8 cellular contexts compared by ENCODE assay signal in the genomic region with DNA sequence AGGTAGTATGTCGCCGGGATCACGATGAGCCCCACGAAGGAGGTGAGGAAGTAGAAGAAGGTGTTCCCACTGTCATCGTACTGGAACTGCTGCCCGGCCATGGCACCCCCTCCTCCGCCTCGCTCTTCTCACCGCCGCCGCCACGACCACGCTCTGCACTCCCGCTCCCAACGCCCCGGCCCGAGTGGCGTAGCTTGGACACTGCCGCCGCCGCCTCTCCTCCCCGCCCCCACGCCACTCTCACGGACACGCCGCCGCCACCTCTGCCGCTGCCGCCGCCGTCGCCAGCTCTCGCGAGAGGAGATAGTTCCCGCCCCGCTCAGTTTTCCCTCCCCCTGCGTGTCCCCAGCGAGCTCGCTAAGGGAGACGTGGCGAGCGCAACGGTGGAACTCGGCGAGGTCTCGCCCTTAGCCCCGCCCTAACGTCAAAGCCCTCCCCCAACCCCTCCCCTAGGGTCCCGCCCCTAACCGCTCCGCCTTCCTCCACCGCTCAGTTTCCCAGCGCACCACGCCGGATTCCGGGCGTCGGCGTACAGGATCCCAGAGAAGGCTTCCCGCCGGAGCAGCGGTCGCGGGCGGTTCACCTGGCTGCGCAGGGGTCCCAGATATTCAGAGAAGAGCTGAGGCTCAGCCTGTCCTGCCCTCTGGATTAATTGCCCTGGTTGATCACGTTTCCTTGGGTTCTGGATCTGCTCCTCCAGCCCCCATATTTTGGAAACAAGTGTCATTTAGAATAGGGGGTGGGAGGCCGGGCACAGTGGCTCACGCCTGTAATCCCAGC. TPM values are rescaled to one million over a fixed set of nuclear protein-coding genes. Genes with fewer than 3 reads are reported as not detected.
DNase-seq lines count a peak whose midpoint lies in the region; ATAC-seq and TF ChIP-seq lines count a peak whose summit lies in the region.

A gene with protein sequence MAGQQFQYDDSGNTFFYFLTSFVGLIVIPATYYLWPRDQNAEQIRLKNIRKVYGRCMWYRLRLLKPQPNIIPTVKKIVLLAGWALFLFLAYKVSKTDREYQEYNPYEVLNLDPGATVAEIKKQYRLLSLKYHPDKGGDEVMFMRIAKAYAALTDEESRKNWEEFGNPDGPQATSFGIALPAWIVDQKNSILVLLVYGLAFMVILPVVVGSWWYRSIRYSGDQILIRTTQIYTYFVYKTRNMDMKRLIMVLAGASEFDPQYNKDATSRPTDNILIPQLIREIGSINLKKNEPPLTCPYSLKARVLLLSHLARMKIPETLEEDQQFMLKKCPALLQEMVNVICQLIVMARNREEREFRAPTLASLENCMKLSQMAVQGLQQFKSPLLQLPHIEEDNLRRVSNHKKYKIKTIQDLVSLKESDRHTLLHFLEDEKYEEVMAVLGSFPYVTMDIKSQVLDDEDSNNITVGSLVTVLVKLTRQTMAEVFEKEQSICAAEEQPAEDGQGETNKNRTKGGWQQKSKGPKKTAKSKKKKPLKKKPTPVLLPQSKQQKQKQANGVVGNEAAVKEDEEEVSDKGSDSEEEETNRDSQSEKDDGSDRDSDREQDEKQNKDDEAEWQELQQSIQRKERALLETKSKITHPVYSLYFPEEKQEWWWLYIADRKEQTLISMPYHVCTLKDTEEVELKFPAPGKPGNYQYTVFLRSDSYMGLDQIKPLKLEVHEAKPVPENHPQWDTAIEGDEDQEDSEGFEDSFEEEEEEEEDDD (minus strand): TSS at position 300 of the 780 bp plus-strand sequence. CDS start 199 bp downstream, at position 101.

- H3K4me3 ChIP-seq in KMS-11 (IDR thresholded peaks at IDR 0.05; ENCODE audit: insufficient read depth, low read depth, low read length) (no peak within 1 kb of the TSS), Panc1 (ENCODE audit: low read depth in 2 of 2, low read length in 2 of 2) (peak within 1 kb of the TSS; percentile 89 to 97), esophagus (ENCODE audit: low read depth in 1 of 2, low read length in 2 of 2) (peak within 1 kb of the TSS; percentile 88 to 100), muscle layer of duodenum (ENCODE audit: low read depth in 1 of 2, low read length in 2 of 2) (peak within 1 kb of the TSS; percentile 80 to 94)

- H3K4me3 Mint-ChIP-seq in activated T-cell treated with anti-CD3 and anti-CD28 coated beads, Interleukin-2, amount 50 U/mL, for 4 hours = peak within 1 kb of the TSS; percentile 100

- H3K9me3 Mint-ChIP-seq in activated T-cell treated with anti-CD3 and anti-CD28 coated beads, Interleukin-2, amount 50 U/mL, for 4 hours = no peaks in the 10 kb centered on the region

- H3K27ac ChIP-seq in KMS-11 (peak within 1 kb of the TSS; percentile 79), Panc1 (ENCODE audit: low read length) (peak within 1 kb of the TSS; percentile 97), esophagus (ENCODE audit: low read depth in 2 of 2, low read length in 1 of 2) (peak within 1 kb of the TSS; percentile 90 to 94), muscle layer of duodenum (ENCODE audit: low read length) (peak within 1 kb of the TSS; percentile 90)

- peaks cover 24% of the 10 kb centered on the region for H3K4me1 Mint-ChIP-seq in activated T-cell treated with anti-CD3 and anti-CD28 coated beads, Interleukin-2, amount 50 U/mL, for 4 hours (ENCODE audit: low read depth)

- BruUV-seq in Panc1 (replicated peaks; lab: Mats Ljungman, UMichigan) = no TSS peak

- POLR2A ChIA-PET in Panc1 (lab: Charles Lee) = no interaction called here

- in situ Hi-C loops in Panc1 (cut with HindIII; ENCODE audit: low pct_unique_long_range_greater_than_20kb, low sequenced_read_pairs) = no loop called here

- 0 to 1% methylated on average over 50 to 69 of the region's 69 CpGs for WGBS in esophagus, 2 donors

- intact Hi-C loops in Panc1 (cut with micrococcal nuclease; ENCODE audit: unreplicated experiment) = no loop called here

- H3K36me3 Mint-ChIP-seq in activated T-cell treated with anti-CD3 and anti-CD28 coated beads, Interleukin-2, amount 50 U/mL, for 4 hours (ENCODE audit: insufficient read depth) = peaks cover 6% of the 10 kb centered on the region

- TF ChIP-seq CTCF in KMS-11 (conservative IDR thresholded peaks at IDR 0.05; ENCODE audit: low read depth, low read length) = no peak
- TF ChIP-seq CTCF in Panc1 (IDR thresholded peaks at IDR 0.05) = no peak

- DNase-seq in DMS79 (lab: John Stamatoyannopoulos, UW) (peak; percentile 90), Panc1 (ENCODE audit: low read depth, low spot score) (peak; percentile 85)
- peak; percentile 97 for DNase-seq in activated T-cell treated with anti-CD3 and anti-CD28 coated beads, Interleukin-2, amount 50 U/mL, for 4 hours
- peak; percentile 95 for DNase-seq in stimulated activated CD8-positive, alpha-beta memory T cell treated with anti-CD3 and anti-CD28 coated beads, Interleukin-7, amount 100 ng/mL, for 24 hours (ENCODE audit: low read depth)

- H3K9ac ChIP-seq in KMS-11 = peak within 1 kb of the TSS; percentile 81

- H3K27me3 ChIP-seq in KMS-11 (ENCODE audit: insufficient read depth, low read depth) = no peaks in the 10 kb centered on the region
- H3K27me3 ChIP-seq in Panc1 (ENCODE audit: control insufficient read depth, insufficient read depth, low read length) = no peaks in the 10 kb centered on the region
- no peaks in the 10 kb centered on the region for H3K27me3 ChIP-seq in esophagus (ENCODE audit: control insufficient read depth in 1 of 2, insufficient read depth in 2 of 2, low read length in 2 of 2)
- no peaks in the 10 kb centered on the region for H3K27me3 ChIP-seq in muscle layer of duodenum (ENCODE audit: low read depth, low read length)

- H4K20me1 ChIP-seq in KMS-11 (ENCODE audit: insufficient read depth) = no peaks in the 10 kb centered on the region

- no peaks in the 10 kb centered on the region for H3K27me3 Mint-ChIP-seq in activated T-cell treated with anti-CD3 and anti-CD28 coated beads, Interleukin-2, amount 50 U/mL, for 4 hours (ENCODE audit: low read depth)

- H2AFZ ChIP-seq in KMS-11 (ENCODE audit: low read depth) = peak within 1 kb of the TSS; percentile 61

- CTCF ChIA-PET in Panc1 (lab: Charles Lee) = no interaction called here

- ATAC-seq in GM21737 (IDR thresholded peaks at IDR 0.05; ENCODE audit: unreplicated experiment) = peak; percentile 93
- peak; percentile 94 for ATAC-seq in Panc1
- ATAC-seq in activated T-cell treated with anti-CD3 and anti-CD28 coated beads, Interleukin-2, amount 50 U/mL, for 4 hours = peak; percentile 98

- H3K36me3 ChIP-seq in KMS-11 (ENCODE audit: insufficient read depth) (no peaks in the 10 kb centered on the region), Panc1 (ENCODE audit: control insufficient read depth, insufficient read depth, low read length) (no peaks in the 10 kb centered on the region), esophagus (ENCODE audit: control insufficient read depth in 2 of 2, insufficient read depth in 2 of 2, low read length in 1 of 2) (no peaks in the 10 kb centered on the region), muscle layer of duodenum (ENCODE audit: control insufficient read depth in 1 of 2, insufficient read depth in 2 of 2, low read length in 2 of 2) (peaks cover 0 to 6% of the 10 kb centered on the region in 2 donors)

- H3K4me2 ChIP-seq in KMS-11 = peak within 1 kb of the TSS; percentile 93

- H3K4me1 ChIP-seq in KMS-11 (ENCODE audit: low read depth, poor library complexity, severe bottlenecking) (peaks cover 8% of the 10 kb centered on the region), Panc1 (ENCODE audit: control insufficient read depth, insufficient read depth, low read length) (peaks cover 17% of the 10 kb centered on the region), esophagus (ENCODE audit: control insufficient read depth in 2 of 2, insufficient read depth in 2 of 2, low read length in 1 of 2) (no peaks in the 10 kb centered on the region), muscle layer of duodenum (ENCODE audit: control insufficient read depth in 1 of 2, insufficient read depth in 2 of 2, low read length in 2 of 2) (peaks cover 12 to 22% of the 10 kb centered on the region in 2 donors)

- H3K9me3 ChIP-seq in Panc1 (ENCODE audit: control insufficient read depth, insufficient read depth, low read depth, low read length) (no peaks in the 10 kb centered on the region), esophagus (ENCODE audit: control insufficient read depth in 2 of 2, insufficient read depth in 1 of 2, low read depth in 1 of 2, low read length in 1 of 2) (no peaks in the 10 kb centered on the region), muscle layer of duodenum (ENCODE audit: control insufficient read depth in 1 of 2, low read length in 2 of 2) (no peaks in the 10 kb centered on the region)

- peaks cover 36% of the 10 kb centered on the region for H3K79me2 ChIP-seq in KMS-11 (ENCODE audit: insufficient read depth, low read depth)

RNA-seq across cellular contexts. Expression of the gene that starts here (rescaled TPM):
- 172 TPM for total RNA-seq in Panc1 (2021; ENCODE audit: unreplicated experiment)
- polyA plus RNA-seq in Panc1 (2012; ENCODE audit: insufficient read length) = 93.6 TPM
- 10 to 100 TPM; 73.1 to 86.8 (median 81.0) TPM for total RNA-seq in activated T-cell treated with anti-CD3 and anti-CD28 coated beads, Interleukin-2, amount 50 U/mL, for 4 hours
- polyA plus RNA-seq in esophagus = 10 to 100 TPM; 14.9 to 23.0 TPM
